In genomic region chr3:32959370-32959769, GRCh38 we compare ENCODE assay signal across 19 cellular contexts. TPM values are rescaled to one million over a fixed set of nuclear protein-coding genes. Genes with fewer than 3 reads are reported as not detected.
DNase-seq lines count a peak whose midpoint lies in the region; ATAC-seq and TF ChIP-seq lines count a peak whose summit lies in the region.
"Had no signal": no experiment of that assay in that cellular context is flagged by ENCODE, and none has a peak within 500 bp of the region (broad histone marks: within the 10 kb centered on the region; RNA-seq: fewer than 3 reads in every experiment).

No MANE protein-coding gene starts in this region.

- H3K27me3 ChIP-seq in SJCRH30 (no peaks in the 10 kb centered on the region), tibial artery (no peaks in the 10 kb centered on the region)
- H3K27me3 ChIP-seq: esophagus squamous epithelium, heart left ventricle had no signal

- H3K9me3 ChIP-seq in SJCRH30 (replicated peaks) (no peaks in the 10 kb centered on the region), tibial artery (no peaks in the 10 kb centered on the region)
- H3K9me3 ChIP-seq: esophagus squamous epithelium, heart left ventricle, psoas muscle had no signal

- H3K4me3 ChIP-seq in SJCRH30: no peak overlapping the region
- H3K4me3 ChIP-seq in choroid plexus epithelial cell (ENCODE audit: low read depth, low read length): no peak overlapping the region
- H3K4me3 ChIP-seq in tibial artery: no peak overlapping the region
- H3K4me3 ChIP-seq: esophagus squamous epithelium, heart left ventricle, psoas muscle had no signal

- peaks cover 36% of the 10 kb centered on the region for H3K4me1 Mint-ChIP-seq in activated CD8-positive, alpha-beta T cell treated with anti-CD3 and anti-CD28 coated beads for 36 hours (ENCODE audit: low read depth)
- peaks cover 35% of the 10 kb centered on the region for H3K4me1 Mint-ChIP-seq in activated CD8-positive, alpha-beta T cell treated with anti-CD3 and anti-CD28 coated beads, Interleukin-2, amount 10 ng/mL, durations not matched to agents 7 days and 5 days (ENCODE audit: low read depth)

- peaks cover 17% of the 10 kb centered on the region for H3K36me3 Mint-ChIP-seq in activated CD8-positive, alpha-beta T cell treated with anti-CD3 and anti-CD28 coated beads for 36 hours (ENCODE audit: low read depth)
- no peaks in the 10 kb centered on the region for H3K36me3 Mint-ChIP-seq in activated CD8-positive, alpha-beta T cell treated with anti-CD3 and anti-CD28 coated beads, Interleukin-2, amount 10 ng/mL, durations not matched to agents 7 days and 5 days (ENCODE audit: low read depth)

- H3K27ac Mint-ChIP-seq in activated CD8-positive, alpha-beta T cell treated with anti-CD3 and anti-CD28 coated beads for 36 hours: peak overlapping the region; percentile 37
- H3K27ac Mint-ChIP-seq in activated CD8-positive, alpha-beta T cell treated with anti-CD3 and anti-CD28 coated beads, Interleukin-2, amount 10 ng/mL, durations not matched to agents 7 days and 5 days: no peak overlapping the region
- H3K27ac Mint-ChIP-seq: CD8-positive, alpha-beta T cell had no signal

- H3K27ac ChIP-seq in SJCRH30 (no peak overlapping the region), tibial artery (no peak overlapping the region)
- H3K27ac ChIP-seq: esophagus squamous epithelium, heart left ventricle, psoas muscle had no signal

- ATAC-seq in activated CD8-positive, alpha-beta T cell treated with anti-CD3 and anti-CD28 coated beads for 36 hours: peak; percentile 37
- ATAC-seq in activated CD8-positive, alpha-beta T cell treated with anti-CD3 and anti-CD28 coated beads, Interleukin-2, amount 10 ng/mL, durations not matched to agents 7 days and 5 days: no peak
- ATAC-seq in sciatic nerve (peak; percentile 36), GM21447 (IDR thresholded peaks at IDR 0.05; ENCODE audit: unreplicated experiment) (no peak)
- ATAC-seq: CD8-positive, alpha-beta T cell; psoas muscle had no signal

- no peak overlapping the region for H3K4me3 Mint-ChIP-seq in activated CD8-positive, alpha-beta T cell treated with anti-CD3 and anti-CD28 coated beads for 36 hours
- no peak overlapping the region for H3K4me3 Mint-ChIP-seq in activated CD8-positive, alpha-beta T cell treated with anti-CD3 and anti-CD28 coated beads, Interleukin-2, amount 10 ng/mL, durations not matched to agents 7 days and 5 days
- H3K4me3 Mint-ChIP-seq: CD8-positive, alpha-beta T cell had no signal

- H3K27me3 Mint-ChIP-seq in activated CD8-positive, alpha-beta T cell treated with anti-CD3 and anti-CD28 coated beads for 36 hours: no peaks in the 10 kb centered on the region
- H3K27me3 Mint-ChIP-seq in activated CD8-positive, alpha-beta T cell treated with anti-CD3 and anti-CD28 coated beads, Interleukin-2, amount 10 ng/mL, durations not matched to agents 7 days and 5 days (ENCODE audit: low read depth): no peaks in the 10 kb centered on the region

- intact Hi-C loops in activated CD8-positive, alpha-beta T cell treated with anti-CD3 and anti-CD28 coated beads for 36 hours (cut with micrococcal nuclease): no loop called here
- intact Hi-C loops in sciatic nerve (cut with DNase I): no loop called here
- intact Hi-C loops in tibial artery (cut with DNase I; ENCODE audit: low total_unique reads): no loop called here

- H3K9me3 Mint-ChIP-seq in activated CD8-positive, alpha-beta T cell treated with anti-CD3 and anti-CD28 coated beads for 36 hours: peaks cover 5% of the 10 kb centered on the region
- H3K9me3 Mint-ChIP-seq in activated CD8-positive, alpha-beta T cell treated with anti-CD3 and anti-CD28 coated beads, Interleukin-2, amount 10 ng/mL, durations not matched to agents 7 days and 5 days (ENCODE audit: insufficient read depth): no peaks in the 10 kb centered on the region

- peak; percentile 26 for DNase-seq in activated CD8-positive, alpha-beta T cell treated with anti-CD3 and anti-CD28 coated beads for 36 hours
- no peak for DNase-seq in activated CD8-positive, alpha-beta T cell treated with anti-CD3 and anti-CD28 coated beads, Interleukin-2, amount 10 ng/mL, durations not matched to agents 7 days and 5 days
- DNase-seq in SJCRH30 (peak; percentile 5 to 26), choroid plexus epithelial cell (ENCODE audit: low read depth) (peak; percentile 13), sciatic nerve (ENCODE audit: low spot score) (no peak), tibial artery (no peak), DMS 273 (lab: John Stamatoyannopoulos, UW; ENCODE audit: unreplicated experiment) (no peak)
- DNase-seq: aorta; CD8-positive, alpha-beta T cell; esophagus squamous epithelium; heart left ventricle; NCI-H187; psoas muscle had no signal

- no peaks in the 10 kb centered on the region for H3K36me3 ChIP-seq in SJCRH30
- H3K36me3 ChIP-seq in tibial artery: no peaks in the 10 kb centered on the region
- H3K36me3 ChIP-seq: esophagus squamous epithelium, heart left ventricle had no signal

- TF ChIP-seq CTCF in activated CD8-positive, alpha-beta T cell treated with anti-CD3 and anti-CD28 coated beads for 36 hours (IDR thresholded peaks at IDR 0.05): no peak
- no peak for TF ChIP-seq CTCF in choroid plexus epithelial cell (conservative IDR thresholded peaks at IDR 0.05; ENCODE audit: low read depth, low read length)
- no peak for TF ChIP-seq CTCF in tibial artery (IDR thresholded peaks at IDR 0.05)

- CTCF ChIA-PET in activated CD8-positive, alpha-beta T cell treated with anti-CD3 and anti-CD28 coated beads for 36 hours (lab: Charles Lee): interaction anchor here (1.1 to 1.5 kb wide), 4 partner anchors 11 to 116 kb away, joined by 3 to 4 read pairs (median 3); no protein-coding TSS in a partner anchor
- CTCF ChIA-PET in activated CD8-positive, alpha-beta T cell treated with anti-CD3 and anti-CD28 coated beads, Interleukin-2, amount 10 ng/mL, durations not matched to agents 7 days and 5 days (lab: Charles Lee): interaction anchor here (0.9 to 1.5 kb wide), 4 partner anchors 9 to 414 kb away, joined by 4 to 5 read pairs (median 5); no protein-coding TSS in a partner anchor

- H3K4me1 ChIP-seq in SJCRH30 (no peaks in the 10 kb centered on the region), tibial artery (no peaks in the 10 kb centered on the region)
- H3K4me1 ChIP-seq: esophagus squamous epithelium, psoas muscle had no signal

- POLR2A ChIA-PET in activated CD8-positive, alpha-beta T cell treated with anti-CD3 and anti-CD28 coated beads for 36 hours (lab: Charles Lee): interaction anchor here (1.0 to 1.4 kb wide), 3 partner anchors 15 to 49 kb away, joined by 3 read pairs; no protein-coding TSS in a partner anchor
- POLR2A ChIA-PET in activated CD8-positive, alpha-beta T cell treated with anti-CD3 and anti-CD28 coated beads, Interleukin-2, amount 10 ng/mL, durations not matched to agents 7 days and 5 days (lab: Charles Lee): interaction anchor here (0.6 kb wide), 1 partner anchor 60 kb away, joined by 4 read pairs; no protein-coding TSS in a partner anchor

RNA-seq across cellular contexts. Expression of gene CCR4, which starts 7.9 kb away (rescaled TPM):
- total RNA-seq in activated CD8-positive, alpha-beta T cell treated with anti-CD3 and anti-CD28 coated beads for 36 hours: 10 to 100 TPM; 17.4 to 18.8 TPM
- 1 to 10 TPM; 2.9 TPM for total RNA-seq in activated CD8-positive, alpha-beta T cell treated with anti-CD3 and anti-CD28 coated beads, Interleukin-2, amount 10 ng/mL, durations not matched to agents 7 days and 5 days
- total RNA-seq in SJCRH30 (2014; rRNA removed; shearing (Covaris generic)): not detected in 2 replicates
- 0.27 TPM for total RNA-seq in sciatic nerve
- total RNA-seq: A673, HT-29, MCF 10A, NCI-H460, temporal lobe had no signal

Comparison
In these comparisons a context has a peak if more than half of its experiments do, and no peak if none do; other contexts are left out.
1. ATAC-seq: peak in activated CD8-positive, alpha-beta T cell treated with anti-CD3 and anti-CD28 coated beads for 36 hours (single experiment) and sciatic nerve (single experiment); none in activated CD8-positive, alpha-beta T cell treated with anti-CD3 and anti-CD28 coated beads, Interleukin-2, amount 10 ng/mL, durations not matched to agents 7 days and 5 days (single experiment) and GM21447 (single experiment).
2. DNase-seq: peak in activated CD8-positive, alpha-beta T cell treated with anti-CD3 and anti-CD28 coated beads for 36 hours (single experiment), SJCRH30 (2 of 2) and choroid plexus epithelial cell (single experiment); none in activated CD8-positive, alpha-beta T cell treated with anti-CD3 and anti-CD28 coated beads, Interleukin-2, amount 10 ng/mL, durations not matched to agents 7 days and 5 days (single experiment), sciatic nerve (single experiment), tibial artery (0 of 2) and DMS 273 (single experiment).
3. RNA of gene CCR4, which starts 7.9 kb away (total RNA-seq): 17.4 to 18.8 TPM in activated CD8-positive, alpha-beta T cell treated with anti-CD3 and anti-CD28 coated beads for 36 hours; 2.9 TPM in activated CD8-positive, alpha-beta T cell treated with anti-CD3 and anti-CD28 coated beads, Interleukin-2, amount 10 ng/mL, durations not matched to agents 7 days and 5 days, 0.27 TPM in sciatic nerve (single experiment) and not detected in SJCRH30; every median in the first group is over 4 times any median in the second.